Comparison of ENCODE assay signal across 9 cellular contexts in genomic region chr7:65731562-65732035, GRCh38.
DNase-seq lines count a peak whose midpoint lies in the region; ATAC-seq and TF ChIP-seq lines count a peak whose summit lies in the region.
"Had no signal": no experiment of that assay in that cellular context is flagged by ENCODE, and none has a peak within 500 bp of the region (broad histone marks: within the 10 kb centered on the region; RNA-seq: fewer than 3 reads in every experiment).

No MANE protein-coding gene starts in this region.

- H3K4me3 ChIP-seq in subcutaneous abdominal adipose tissue (ENCODE audit: low read depth in 1 of 5, low read length in 5 of 5): peak overlapping the region in 4 of 5 donors; percentile 26 to 63 (median 50)
- H3K4me3 ChIP-seq: A549 had no signal

- CTCF ChIA-PET in activated CD4-positive, alpha-beta T cell treated with anti-CD3 and anti-CD28 coated beads for 36 hours (lab: Charles Lee): interaction anchor here (0.8 kb wide), 1 partner anchor 895 kb away, joined by 3 read pairs; no protein-coding TSS in a partner anchor

- no peaks in the 10 kb centered on the region for H3K27me3 Mint-ChIP-seq in activated CD4-positive, alpha-beta T cell treated with anti-CD3 and anti-CD28 coated beads for 36 hours
- no peaks in the 10 kb centered on the region for H3K27me3 Mint-ChIP-seq in activated naive CD8-positive, alpha-beta T cell treated with anti-CD3 and anti-CD28 coated beads for 36 hours

- peaks cover 0 to 10% (median 7%) of the 10 kb centered on the region in 5 donors for H3K4me1 ChIP-seq in subcutaneous abdominal adipose tissue (ENCODE audit: control insufficient read depth in 5 of 5, insufficient read depth in 5 of 5, low read length in 5 of 5)
- H3K4me1 ChIP-seq: A549 had no signal

- in situ Hi-C loops in KBM-7 (cut with MboI; ENCODE audit: low pct_unique_long_range_greater_than_20kb, low sequenced_read_pairs): no loop called here

- intact Hi-C loops in activated CD4-positive, alpha-beta T cell treated with anti-CD3 and anti-CD28 coated beads for 36 hours (cut with DNase I, micrococcal nuclease): no loop called here

- H3K9me3 Mint-ChIP-seq in activated CD4-positive, alpha-beta T cell treated with anti-CD3 and anti-CD28 coated beads for 36 hours (ENCODE audit: low read depth): no peaks in the 10 kb centered on the region
- no peaks in the 10 kb centered on the region for H3K9me3 Mint-ChIP-seq in activated naive CD8-positive, alpha-beta T cell treated with anti-CD3 and anti-CD28 coated beads for 36 hours

- H3K36me3 ChIP-seq in subcutaneous abdominal adipose tissue (ENCODE audit: control insufficient read depth in 5 of 5, insufficient read depth in 5 of 5, low read length in 5 of 5): peaks cover 0 to 5% (median 0%) of the 10 kb centered on the region in 5 donors

- peak; percentile 78 for ATAC-seq in activated CD4-positive, alpha-beta T cell treated with anti-CD3 and anti-CD28 coated beads for 36 hours
- ATAC-seq in HG03520 (IDR thresholded peaks at IDR 0.05; ENCODE audit: unreplicated experiment) (no peak), SK-N-SH treated with all-trans-retinoic acid at 6 μM for 48 hours (no peak; the same call in 2 of the 3 replicates)

- peaks cover 9% of the 10 kb centered on the region for H3K36me3 Mint-ChIP-seq in activated CD4-positive, alpha-beta T cell treated with anti-CD3 and anti-CD28 coated beads for 36 hours (ENCODE audit: low read depth)
- peaks cover 7% of the 10 kb centered on the region for H3K36me3 Mint-ChIP-seq in activated naive CD8-positive, alpha-beta T cell treated with anti-CD3 and anti-CD28 coated beads for 36 hours

- H3K4me3 Mint-ChIP-seq in activated CD4-positive, alpha-beta T cell treated with anti-CD3 and anti-CD28 coated beads for 36 hours: no peak overlapping the region
- H3K4me3 Mint-ChIP-seq in activated naive CD8-positive, alpha-beta T cell treated with anti-CD3 and anti-CD28 coated beads for 36 hours: no peak overlapping the region

- peak; percentile 39 for DNase-seq in activated CD4-positive, alpha-beta T cell treated with anti-CD3 and anti-CD28 coated beads for 36 hours
- no peak for DNase-seq in activated CD4-positive, alpha-beta T cell treated with anti-CD3 and anti-CD28 coated beads, Interleukin-2, amount 50 U/mL, for 4 hours
- DNase-seq in activated naive CD8-positive, alpha-beta T cell treated with anti-CD3 and anti-CD28 coated beads for 36 hours: peak; percentile 28
- DNase-seq in iris pigment epithelial cell (ENCODE audit: low read depth): peak; percentile 50
- no peak for DNase-seq in KBM-7

- no peak overlapping the region for H3K27ac Mint-ChIP-seq in activated CD4-positive, alpha-beta T cell treated with anti-CD3 and anti-CD28 coated beads for 36 hours
- H3K27ac Mint-ChIP-seq in activated naive CD8-positive, alpha-beta T cell treated with anti-CD3 and anti-CD28 coated beads for 36 hours: no peak overlapping the region

- H3K9ac ChIP-seq in subcutaneous abdominal adipose tissue (ENCODE audit: low read length in 5 of 5): peak overlapping the region in 2 of 5 donors; percentile 35 to 51

- H3K9me3 ChIP-seq in subcutaneous abdominal adipose tissue (ENCODE audit: control insufficient read depth in 5 of 5, low read length in 5 of 5): no peaks in the 10 kb centered on the region
- H3K9me3 ChIP-seq: A549 had no signal

- H3K27ac ChIP-seq in subcutaneous abdominal adipose tissue (ENCODE audit: low read depth, low read length): no peak overlapping the region
- H3K27ac ChIP-seq: A549 had no signal

- POLR2A ChIA-PET in activated CD4-positive, alpha-beta T cell treated with anti-CD3 and anti-CD28 coated beads for 36 hours (lab: Charles Lee): interaction anchor here (0.6 kb wide), 1 partner anchor 20 kb away, joined by 9 read pairs; no protein-coding TSS in a partner anchor

- no peaks in the 10 kb centered on the region for H3K27me3 ChIP-seq in subcutaneous abdominal adipose tissue (ENCODE audit: control insufficient read depth in 5 of 5, insufficient read depth in 4 of 5, low read length in 5 of 5)

- H3K4me1 Mint-ChIP-seq in activated CD4-positive, alpha-beta T cell treated with anti-CD3 and anti-CD28 coated beads for 36 hours: peaks cover 3% of the 10 kb centered on the region
- H3K4me1 Mint-ChIP-seq in activated naive CD8-positive, alpha-beta T cell treated with anti-CD3 and anti-CD28 coated beads for 36 hours: peaks cover 2% of the 10 kb centered on the region

TF ChIP-seq in SK-N-SH treated with all-trans-retinoic acid at 6 μM for 48 hours, 23 proteins besides CTCF, POLR2A, EP300 and RAD21:
- TF ChIP-seq PPARA (CRISPR knock-in tag; IDR thresholded peaks at IDR 0.05; ENCODE audit: borderline replicate concordance): no peak

Comparison
In these comparisons a context has a peak if more than half of its experiments do, and no peak if none do; other contexts are left out.
1. DNase-seq: peak in activated CD4-positive, alpha-beta T cell treated with anti-CD3 and anti-CD28 coated beads for 36 hours (single experiment), activated naive CD8-positive, alpha-beta T cell treated with anti-CD3 and anti-CD28 coated beads for 36 hours (single experiment) and iris pigment epithelial cell (single experiment); none in activated CD4-positive, alpha-beta T cell treated with anti-CD3 and anti-CD28 coated beads, Interleukin-2, amount 50 U/mL, for 4 hours (0 of 2) and KBM-7 (single experiment).